In genomic region chr9:5838884-5839571, GRCh38 we compare ENCODE assay signal across 1 cellular context.
TF ChIP-seq lines count a peak whose summit lies in the region.

No MANE protein-coding gene starts in this region.

TF ChIP-seq in IMR-90, 13 proteins besides CTCF, POLR2A, EP300 and RAD21 (continued from another document):
- TF ChIP-seq, protein P1, sequence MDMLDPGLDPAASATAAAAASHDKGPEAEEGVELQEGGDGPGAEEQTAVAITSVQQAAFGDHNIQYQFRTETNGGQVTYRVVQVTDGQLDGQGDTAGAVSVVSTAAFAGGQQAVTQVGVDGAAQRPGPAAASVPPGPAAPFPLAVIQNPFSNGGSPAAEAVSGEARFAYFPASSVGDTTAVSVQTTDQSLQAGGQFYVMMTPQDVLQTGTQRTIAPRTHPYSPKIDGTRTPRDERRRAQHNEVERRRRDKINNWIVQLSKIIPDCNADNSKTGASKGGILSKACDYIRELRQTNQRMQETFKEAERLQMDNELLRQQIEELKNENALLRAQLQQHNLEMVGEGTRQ (IDR thresholded peaks at IDR 0.05; ENCODE audit: low read depth, low read length), result no peak
TF ChIP-seq in IMR-90: peak in this region for 4.
